ENCODE assay signal across 33 cellular contexts in the genomic region with DNA sequence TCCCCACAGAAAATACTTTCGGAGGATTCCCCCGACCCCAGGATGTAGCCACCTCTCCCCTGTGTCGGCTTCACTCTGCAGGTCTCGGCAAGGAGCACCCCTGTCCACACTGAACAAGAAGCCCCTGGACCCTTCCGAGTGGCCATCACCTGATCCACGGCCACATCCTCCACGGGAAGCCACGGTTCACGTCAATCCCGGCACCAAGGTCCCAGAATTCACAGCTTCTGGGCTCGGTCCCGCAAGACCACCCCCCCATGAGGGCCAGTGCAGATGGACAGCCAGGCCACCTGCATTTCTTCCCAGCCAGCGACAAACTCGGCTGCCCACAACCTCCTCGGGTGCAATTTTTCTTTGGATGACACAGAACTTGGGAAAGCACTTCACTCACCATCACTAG.
"Had no signal": no experiment of that assay in that cellular context is flagged by ENCODE, and none has a peak within 500 bp of the region (broad histone marks: within the 10 kb centered on the region; RNA-seq: fewer than 3 reads in every experiment).

No MANE protein-coding gene starts in this region.

- H3K4me3 ChIP-seq: esophagus squamous epithelium, gastroesophageal sphincter had no signal

- H3K27ac ChIP-seq: brain microvascular endothelial cell, epithelial cell of prostate, esophagus squamous epithelium, gastroesophageal sphincter, WERI-Rb-1 had no signal

- DNase-seq: activated B cell treated with CpG ODN at 0.5 μM for 24 hours; activated CD4-positive, alpha-beta T cell treated with anti-CD3 and anti-CD28 coated beads for 48 hours; activated CD4-positive, alpha-beta T cell treated with anti-CD3 and anti-CD28 coated beads, Interleukin-2, amount 50 U/mL, for 1 hour; activated CD4-positive, alpha-beta T cell treated with anti-CD3 and anti-CD28 coated beads, Interleukin-2, amount 50 U/mL, for 48 hours; activated CD8-positive, alpha-beta memory T cell treated with anti-CD3 and anti-CD28 coated beads, Interleukin-2, amount 50 U/mL, for 48 hours; activated CD8-positive, alpha-beta T cell treated with anti-CD3 and anti-CD28 coated beads, Interleukin-2, amount 10 ng/mL, durations not matched to agents 7 days and 5 days; activated effector memory CD4-positive, alpha-beta T cell treated with Interleukin-2 at 50 U/mL for 16 hours; activated gamma-delta T cell treated with Interleukin-2 at 50 U/mL for 16 hours; activated naive CD4-positive, alpha-beta T cell treated with anti-CD3 and anti-CD28 coated beads, Interleukin-2, amount 50 U/mL, for 16 hours; activated naive CD4-positive, alpha-beta T cell treated with Interleukin-2 at 50 U/mL for 16 hours; activated T-cell treated with anti-CD3 and anti-CD28 coated beads for 4 hours; activated T-cell treated with anti-CD3 and anti-CD28 coated beads, Interleukin-2, amount 50 U/mL, for 24 hours; activated T-cell treated with anti-CD3 and anti-CD28 coated beads, Interleukin-2, amount 50 U/mL, for 72 hours; amniotic stem cell; anterior cingulate cortex; brain microvascular endothelial cell; cortex of kidney; dermis blood vessel endothelial cell; effector CD4-positive, alpha-beta T cell; effector memory CD8-positive, alpha-beta T cell; esophagus squamous epithelium; foreskin melanocyte; head of caudate nucleus; T-helper 1 cell; T-helper 17 cell; T1000; WERI-Rb-1 had no signal

- H3K36me3 ChIP-seq: brain microvascular endothelial cell, esophagus squamous epithelium, gastroesophageal sphincter, WERI-Rb-1 had no signal

- H3K36me3 Mint-ChIP-seq: activated naive CD8-positive, alpha-beta T cell had no signal

- H3K4me1 Mint-ChIP-seq: activated B cell treated with CpG ODN at 0.5 μM for 24 hours; central memory CD8-positive, alpha-beta T cell; T-helper 17 cell had no signal

- H3K9me3 Mint-ChIP-seq: activated B cell treated with CpG ODN at 0.5 μM for 24 hours; activated T-cell treated with anti-CD3 and anti-CD28 coated beads, Interleukin-2, amount 50 U/mL, for 24 hours; activated T-cell treated with anti-CD3 and anti-CD28 coated beads, Interleukin-2, amount 50 U/mL, for 72 hours; central memory CD8-positive, alpha-beta T cell; effector memory CD8-positive, alpha-beta T cell; T-helper 2 cell treated with Interferon-gamma antibody and Interleukin-4, amounts not matched to agents 5 μg/mL and 100 μg/mL, for 36 hours had no signal

- H3K27me3 Mint-ChIP-seq: activated B cell treated with CpG ODN at 0.5 μM for 24 hours; activated naive CD8-positive, alpha-beta T cell had no signal

- H3K9me3 ChIP-seq: esophagus squamous epithelium, gastroesophageal sphincter had no signal

- ATAC-seq: activated CD4-positive, CD25-positive, alpha-beta regulatory T cell treated with anti-CD3 and anti-CD28 coated beads, Interleukin-2, amount 50 U/mL, for 24 hours; activated CD8-positive, alpha-beta T cell treated with anti-CD3 and anti-CD28 coated beads, Interleukin-2, amount 10 ng/mL, durations not matched to agents 7 days and 5 days; activated T-cell treated with anti-CD3 and anti-CD28 coated beads, Interleukin-2, amount 50 U/mL, for 72 hours; effector memory CD8-positive, alpha-beta T cell; gastroesophageal sphincter; T-helper 17 cell had no signal

- H3K4me1 ChIP-seq: esophagus squamous epithelium, gastroesophageal sphincter had no signal

- H3K4me3 Mint-ChIP-seq: activated B cell treated with CpG ODN at 0.5 μM for 24 hours; activated CD8-positive, alpha-beta T cell treated with anti-CD3 and anti-CD28 coated beads, Interleukin-2, amount 10 ng/mL, durations not matched to agents 7 days and 5 days; activated naive CD8-positive, alpha-beta T cell; activated T-cell treated with anti-CD3 and anti-CD28 coated beads, Interleukin-2, amount 50 U/mL, for 24 hours; activated T-cell treated with anti-CD3 and anti-CD28 coated beads, Interleukin-2, amount 50 U/mL, for 72 hours; central memory CD8-positive, alpha-beta T cell; effector memory CD8-positive, alpha-beta T cell; T-helper 17 cell; T-helper 2 cell treated with Interferon-gamma antibody and Interleukin-4, amounts not matched to agents 5 μg/mL and 100 μg/mL, for 36 hours had no signal

- H3K27ac Mint-ChIP-seq: activated B cell treated with CpG ODN at 0.5 μM for 24 hours; activated CD8-positive, alpha-beta T cell treated with anti-CD3 and anti-CD28 coated beads, Interleukin-2, amount 10 ng/mL, durations not matched to agents 7 days and 5 days; activated naive CD8-positive, alpha-beta T cell; activated T-cell treated with anti-CD3 and anti-CD28 coated beads, Interleukin-2, amount 50 U/mL, for 24 hours; activated T-cell treated with anti-CD3 and anti-CD28 coated beads, Interleukin-2, amount 50 U/mL, for 72 hours; effector memory CD8-positive, alpha-beta T cell; T-helper 17 cell; T-helper 2 cell treated with Interferon-gamma antibody and Interleukin-4, amounts not matched to agents 5 μg/mL and 100 μg/mL, for 36 hours had no signal

- H3K27me3 ChIP-seq: brain microvascular endothelial cell had no signal
